ENCODE assay signal across 22 cellular contexts in the genomic region with DNA sequence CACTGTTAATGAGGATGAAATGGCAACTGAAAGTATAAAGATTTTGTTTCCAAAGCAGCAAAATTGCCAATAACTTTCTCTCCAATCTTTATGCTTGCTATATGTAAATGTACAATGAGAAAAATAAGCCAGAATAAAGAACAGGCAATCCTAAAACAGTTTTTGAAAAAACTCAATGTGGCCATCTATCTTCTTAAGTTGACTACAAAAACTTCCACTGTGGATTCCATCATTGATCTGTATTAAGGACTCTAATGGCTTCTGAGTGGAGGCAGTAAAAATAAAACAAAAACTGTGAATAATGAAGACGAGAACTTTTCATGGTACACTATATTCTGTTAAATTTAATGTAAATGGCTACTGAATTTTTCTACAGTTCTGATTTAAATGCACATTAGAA.
DNase-seq lines count a peak whose midpoint lies in the region; ATAC-seq, FAIRE-seq and TF ChIP-seq lines count a peak whose summit lies in the region.
"Had no signal": no experiment of that assay in that cellular context is flagged by ENCODE, and none has a peak within 500 bp of the region (broad histone marks: within the 10 kb centered on the region; RNA-seq: fewer than 3 reads in every experiment).

No MANE protein-coding gene starts in this region.

- peak; percentile 24; the same call in 1 of the 2 replicates for TF ChIP-seq RAD21 in GM12878 (IDR thresholded peaks at IDR 0.05; ENCODE audit: insufficient read depth, low read depth, low read length)

- peaks cover 4% of the 10 kb centered on the region for H3K4me1 Mint-ChIP-seq in MCF 10A (ENCODE audit: insufficient read depth, unreplicated experiment)
- H3K4me1 Mint-ChIP-seq: CD14-positive monocyte had no signal

- H3K27ac Mint-ChIP-seq in MCF 10A (ENCODE audit: low read depth, unreplicated experiment): no peak overlapping the region
- H3K27ac Mint-ChIP-seq: CD14-positive monocyte, GM23338 had no signal

- in situ Hi-C loops in mammary epithelial cell (cut with MboI; ENCODE audit: low sequenced_read_pairs in 2 of 2): no loop called here
- in situ Hi-C loops in GM12878 (cut with MboI): no loop called here

- H3K27ac ChIP-seq in mammary epithelial cell (ENCODE audit: insufficient read depth, low read depth, low read length) (no peak overlapping the region), GM12878 (ENCODE audit: control insufficient read depth, insufficient read depth) (no peak overlapping the region)

- H3K4me3 ChIP-seq in mammary epithelial cell (replicated peaks in 1 of 3; ENCODE audit: insufficient read depth in 1 of 3, low read depth in 2 of 3, low read length in 3 of 3) (no peak overlapping the region), GM12878 (no peak overlapping the region)
- H3K4me3 ChIP-seq: GM23338, K562 had no signal

- no peak overlapping the region for H3K4me2 ChIP-seq in mammary epithelial cell (ENCODE audit: insufficient read depth, low read depth, low read length)
- H3K4me2 ChIP-seq in GM12878 (ENCODE audit: control insufficient read depth, insufficient read depth): no peak overlapping the region
- H3K4me2 ChIP-seq: GM23338, SK-N-SH had no signal

- SMC1A ChIA-PET in GM12878 (lab: Charles Lee; ENCODE audit: uncharacterized antibody, unreplicated experiment): interaction anchor here (1.0 kb wide), 1 partner anchor 10 kb away, joined by 3 read pairs; no protein-coding TSS in a partner anchor

- no peak for TF ChIP-seq EP300 in GM12878 (IDR thresholded peaks at IDR 0.05; ENCODE audit: borderline replicate concordance in 1 of 2, control insufficient read depth in 1 of 2, low read depth in 2 of 2, low read length in 2 of 2)

- WGBS in mammary epithelial cell (ENCODE audit: low coverage, missing lambda C conversion rate): 85% methylated on average over 1 of the region's 1 CpG
- 10% methylated on average over 1 of the region's 1 CpG for WGBS in GM12878 (ENCODE audit: insufficient coverage, insufficient replicate concordance, low lambda C conversion rate, missing lambda C conversion rate)

- dilution Hi-C loops in mammary epithelial cell (cut with HindIII; ENCODE audit: low sequenced_read_pairs): no loop called here

- no peaks in the 10 kb centered on the region for H3K36me3 ChIP-seq in mammary epithelial cell (ENCODE audit: insufficient read depth, low read length)
- H3K36me3 ChIP-seq in GM12878 (ENCODE audit: control insufficient read depth in 2 of 2, insufficient read depth in 2 of 2, low read length in 1 of 2): no peaks in the 10 kb centered on the region

- TF ChIP-seq POLR2A in GM12878 (IDR thresholded peaks at IDR 0.05; ENCODE audit: low read depth, low read length): no peak

- H2AFZ ChIP-seq in mammary epithelial cell (ENCODE audit: low read depth, low read length) (no peak overlapping the region), GM12878 (ENCODE audit: control insufficient read depth, low read depth, low read length) (no peak overlapping the region)
- H2AFZ ChIP-seq: GM23338 had no signal

- ATAC-seq in GM12878: no peak
- ATAC-seq: GM23338, HepG2, K562 had no signal

- no peaks in the 10 kb centered on the region for H3K9me3 Mint-ChIP-seq in MCF 10A (ENCODE audit: unreplicated experiment)
- H3K9me3 Mint-ChIP-seq: GM23338 had no signal

- no peak for FAIRE-seq in GM12878 (lab: Jason Lieb, UNC)
- no peak for FAIRE-seq in GM19239 (lab: Jason Lieb, UNC)
- FAIRE-seq: A204.1, HepG2, K562 had no signal

- CTCF ChIA-PET in MCF 10A (lab: Yijun Ruan, JAX): interaction anchor here (0.6 to 2.8 kb wide), 6 partner anchors 9 to 933 kb away, joined by 3 to 15 read pairs (median 3); no protein-coding TSS in a partner anchor
- CTCF ChIA-PET in mammary epithelial cell (lab: Charles Lee; ENCODE audit: low non-redundant PET): no interaction called here
- CTCF ChIA-PET in GM12878 (lab: Yijun Ruan, JAX): interaction anchor here (1.2 to 1.4 kb wide), 2 partner anchors 11 to 12 kb away, joined by 4 read pairs; no protein-coding TSS in a partner anchor

- no TSS peak for BruUV-seq in MCF 10A (replicated peaks; lab: Mats Ljungman, UMichigan)
- BruUV-seq in mammary epithelial cell (replicated peaks; lab: Mats Ljungman, UMichigan): no TSS peak
- no TSS peak for BruUV-seq in GM12878 (replicated peaks; lab: Mats Ljungman, UMichigan)

- H3K4me3 Mint-ChIP-seq in MCF 10A (ENCODE audit: unreplicated experiment): no peak overlapping the region
- H3K4me3 Mint-ChIP-seq: CD14-positive monocyte, GM23338 had no signal

- RAD21 ChIA-PET in GM12878 (lab: Charles Lee; ENCODE audit: unreplicated experiment): no interaction called here

- no peaks in the 10 kb centered on the region for H3K9me3 ChIP-seq in mammary epithelial cell (replicated peaks; ENCODE audit: insufficient read depth, low read length)
- no peaks in the 10 kb centered on the region for H3K9me3 ChIP-seq in GM12878 (replicated peaks; ENCODE audit: control insufficient read depth, insufficient read depth, low read length)
- H3K9me3 ChIP-seq: SK-N-SH had no signal

- no peaks in the 10 kb centered on the region for H4K20me1 ChIP-seq in mammary epithelial cell (ENCODE audit: insufficient read depth, low read length)
- H4K20me1 ChIP-seq in GM12878 (ENCODE audit: control insufficient read depth, insufficient read depth): no peaks in the 10 kb centered on the region

- H3K9ac ChIP-seq in mammary epithelial cell (ENCODE audit: insufficient read depth, low read length) (no peak overlapping the region), GM12878 (ENCODE audit: control insufficient read depth, insufficient read depth, low read length) (no peak overlapping the region)
- H3K9ac ChIP-seq: SK-N-SH had no signal

- intact Hi-C loops in MCF 10A (cut with micrococcal nuclease) (loop anchor here (2.0 to 10.0 kb wide), 2 partner anchors 281 to 653 kb away; no protein-coding TSS in a partner anchor), mammary epithelial cell (cut with micrococcal nuclease) (no loop called here), GM12878 (cut with micrococcal nuclease; ENCODE audit: unreplicated experiment) (loop anchor here (5.0 kb wide), 1 partner anchor 64 kb away; no protein-coding TSS in a partner anchor), head of caudate nucleus (cut with DNase I) (no loop called here)

- H3K36me3 Mint-ChIP-seq in MCF 10A (ENCODE audit: insufficient read depth, unreplicated experiment): no peaks in the 10 kb centered on the region
- H3K36me3 Mint-ChIP-seq: CD14-positive monocyte had no signal

- POLR2A ChIA-PET in MCF 10A (lab: Yijun Ruan, JAX): interaction anchor here (0.7 kb wide), 1 partner anchor 17 kb away, joined by 4 read pairs; no protein-coding TSS in a partner anchor
- POLR2A ChIA-PET in GM12878 (lab: Charles Lee): no interaction called here

- DNase-seq in MCF 10A (ENCODE audit: unreplicated experiment) (peak; percentile 27), mammary epithelial cell (no peak), GM12878 (ENCODE audit: low read depth, low spot score) (no peak), myocyte (ENCODE audit: low read depth) (peak; percentile 29), GM19239 (ENCODE audit: insufficient read length, low spot score) (no peak), 8988T (no peak), head of caudate nucleus (no peak)
- no peak for DNase-seq in activated CD4-positive, alpha-beta T cell treated with anti-CD3 and anti-CD28 coated beads, Interleukin-2, amount 50 U/mL, for 48 hours
- DNase-seq: EL, HCEC 1CT, NCI-H1105 treated with DMSO at 0.1 percent for 48 hours, NCI-H2029 treated with DMSO at 0.1 percent for 48 hours, NCI-H2171, NCI-H446, NCI-H526 treated with DMSO at 0.1 percent for 48 hours, SIG-M5, SK-N-SH had no signal

- H3K4me1 ChIP-seq in mammary epithelial cell (ENCODE audit: insufficient read depth, low read length): no peaks in the 10 kb centered on the region
- H3K4me1 ChIP-seq in GM12878 (ENCODE audit: control insufficient read depth, insufficient read depth, low read length): no peaks in the 10 kb centered on the region

- no peaks in the 10 kb centered on the region for H3K27me3 ChIP-seq in mammary epithelial cell (ENCODE audit: insufficient read depth, low read length)
- no peaks in the 10 kb centered on the region for H3K27me3 ChIP-seq in GM12878 (replicated peaks in 1 of 2; ENCODE audit: control insufficient read depth in 2 of 2, insufficient read depth in 2 of 2, low read length in 1 of 2)

- H3K27me3 Mint-ChIP-seq in MCF 10A (ENCODE audit: insufficient read depth, unreplicated experiment): no peaks in the 10 kb centered on the region

- no peaks in the 10 kb centered on the region for H3K79me2 ChIP-seq in mammary epithelial cell (ENCODE audit: insufficient read depth, low read length)
- H3K79me2 ChIP-seq in GM12878 (ENCODE audit: control insufficient read depth, insufficient read depth, low read length): no peaks in the 10 kb centered on the region

- no peak for TF ChIP-seq CTCF in MCF 10A (IDR thresholded peaks at IDR 0.05; ENCODE audit: unreplicated experiment)
- TF ChIP-seq CTCF in mammary epithelial cell (conservative IDR thresholded peaks at IDR 0.05 in 1 of 2, IDR thresholded peaks at IDR 0.05 in 1 of 2; ENCODE audit: extremely low read depth in 1 of 2, insufficient read depth in 1 of 2, low read depth in 1 of 2, low read length in 2 of 2): no peak
- peak in 1 of 3 experiments; percentile 8; a peak in 1 of 6 replicates for TF ChIP-seq CTCF in GM12878 (IDR thresholded peaks at IDR 0.05 in 2 of 3, conservative IDR thresholded peaks at IDR 0.05 in 1 of 3; ENCODE audit: control insufficient read depth in 2 of 3, extremely low read depth in 1 of 3, insufficient read depth in 1 of 3, low read depth in 3 of 3, low read length in 3 of 3)

TF ChIP-seq in GM12878, 131 proteins besides CTCF, POLR2A, EP300 and RAD21 (continues in another document):
- TF ChIP-seq SKIL (IDR thresholded peaks at IDR 0.05; ENCODE audit: low read depth, poor library complexity, severe bottlenecking) (no peak), HDGF (IDR thresholded peaks at IDR 0.05) (no peak), NR2C2 (IDR thresholded peaks at IDR 0.05; ENCODE audit: borderline replicate concordance, control insufficient read depth, insufficient read length, low read depth) (no peak)

Comparison
In these comparisons a context has a peak if more than half of its experiments do, and no peak if none do; other contexts are left out.
1. DNase-seq: peak in MCF 10A (single experiment) and myocyte (single experiment); none in mammary epithelial cell (single experiment), GM12878 (single experiment), GM19239 (single experiment), 8988T (single experiment), head of caudate nucleus (0 of 42) and activated CD4-positive, alpha-beta T cell treated with anti-CD3 and anti-CD28 coated beads, Interleukin-2, amount 50 U/mL, for 48 hours (0 of 2).
2. intact Hi-C loops: an anchor here in MCF 10A (2.0 to 10.0 kb wide) and GM12878 (5.0 kb wide); none called in mammary epithelial cell and head of caudate nucleus.